ENCODE assay signal across 21 cellular contexts in genomic region chr12:93753838-93754429, GRCh38.
DNase-seq lines count a peak whose midpoint lies in the region; ATAC-seq, FAIRE-seq and TF ChIP-seq lines count a peak whose summit lies in the region.
"Had no signal": no experiment of that assay in that cellular context is flagged by ENCODE, and none has a peak within 500 bp of the region (broad histone marks: within the 10 kb centered on the region; RNA-seq: fewer than 3 reads in every experiment).

No MANE protein-coding gene starts in this region.

- H3K4me3 Mint-ChIP-seq in endodermal cell (no peak overlapping the region), glutamatergic neuron (ENCODE audit: unreplicated experiment) (no peak overlapping the region)
- H3K4me3 Mint-ChIP-seq: CD4-positive, alpha-beta T cell; CD8-positive, alpha-beta T cell had no signal

- peaks cover 4% of the 10 kb centered on the region for H4K20me1 ChIP-seq in IMR-90 (ENCODE audit: insufficient read depth, low read length)
- H4K20me1 ChIP-seq: BLaER1 had no signal

- no peak for FAIRE-seq in A549 (lab: Jason Lieb, UNC)
- FAIRE-seq: D721Med, G401.6, GM12891 had no signal

- H3K36me3 Mint-ChIP-seq in endodermal cell (ENCODE audit: low read depth): peaks cover 17% of the 10 kb centered on the region
- peaks cover 25% of the 10 kb centered on the region for H3K36me3 Mint-ChIP-seq in glutamatergic neuron (ENCODE audit: unreplicated experiment)

- H3K9me1 ChIP-seq in IMR-90 (ENCODE audit: insufficient read depth, low read length): 0 out of 2 replicates have a peak, but pooled peaks cover 5% of the 10 kb centered on the region

- no peak overlapping the region for H2BK20ac ChIP-seq in IMR-90 (ENCODE audit: low read depth, low read length)

- no peak overlapping the region for H3K27ac Mint-ChIP-seq in endodermal cell
- no peak overlapping the region for H3K27ac Mint-ChIP-seq in glutamatergic neuron (ENCODE audit: unreplicated experiment)
- H3K27ac Mint-ChIP-seq: CD4-positive, alpha-beta T cell; CD8-positive, alpha-beta T cell had no signal

- no peak overlapping the region for H3K14ac ChIP-seq in IMR-90 (replicated peaks; ENCODE audit: low read depth, low read length)

- H4K8ac ChIP-seq in IMR-90 (ENCODE audit: low read depth in 2 of 2, low read length in 2 of 2): no peak overlapping the region

- H2AK9ac ChIP-seq in IMR-90 (replicated peaks; ENCODE audit: low read depth, low read length, poor library complexity): no peak overlapping the region

- no peak for TF ChIP-seq EP300 in A549 (IDR thresholded peaks at IDR 0.05)

- CTCF ChIA-PET in A549 (lab: Yijun Ruan, JAX) (interaction anchor here (1.2 to 2.0 kb wide), 4 partner anchors 9 to 348 kb away, joined by 3 to 7 read pairs (median 6); no protein-coding TSS in a partner anchor), IMR-90 (lab: Yijun Ruan, JAX) (interaction anchor here (0.6 kb wide), 1 partner anchor 251 kb away, joined by 5 read pairs; no protein-coding TSS in a partner anchor)

- DNase-seq in A549 (ENCODE audit: low read depth in 1 of 2, low spot score in 1 of 2): no peak
- no peak for DNase-seq in IMR-90
- no peak for DNase-seq in endodermal cell
- peak; percentile 22 for DNase-seq in ureter (ENCODE audit: low spot score)
- DNase-seq in stimulated activated naive CD4-positive, alpha-beta T cell (lab: John Stamatoyannopoulos, UW): no peak
- no peak for DNase-seq in glutamatergic neuron
- DNase-seq: ACHN; BE2C; Caco-2; Calu3; CD4-positive, alpha-beta T cell; CD8-positive, alpha-beta T cell; DMS79 treated with DMSO at 0.1 percent for 48 hours; GF-D8 had no signal

- no peak overlapping the region for H3K56ac ChIP-seq in IMR-90 (ENCODE audit: extremely low read depth, insufficient read depth, low read length)

- no peaks in the 10 kb centered on the region; the same call in 1 of the 2 replicates for H3K27me3 ChIP-seq in IMR-90 (ENCODE audit: control insufficient read depth, insufficient read depth, low read length)
- no peaks in the 10 kb centered on the region for H3K27me3 ChIP-seq in endodermal cell (ENCODE audit: control insufficient read depth, insufficient read depth, low read length, poor library complexity, severe bottlenecking)
- H3K27me3 ChIP-seq: BE2C, BLaER1 had no signal

- H2BK5ac ChIP-seq in IMR-90 (ENCODE audit: low read depth, low read length, poor library complexity, severe bottlenecking): no peak overlapping the region

- H3K36me3 ChIP-seq in IMR-90 (ENCODE audit: control insufficient read depth, insufficient read depth, low read length) (no peaks in the 10 kb centered on the region), endodermal cell (ENCODE audit: control insufficient read depth, insufficient read depth, low read length) (no peaks in the 10 kb centered on the region)
- H3K36me3 ChIP-seq: BE2C, BLaER1 had no signal

- no peak overlapping the region for H2BK120ac ChIP-seq in IMR-90 (ENCODE audit: low read depth, low read length)

- H3K79me1 ChIP-seq in IMR-90 (ENCODE audit: low read depth in 1 of 2, low read length in 2 of 2): no peaks in the 10 kb centered on the region; a peak in 1 of 4 replicates

- H3K4me1 ChIP-seq in A549 (peaks cover 5% of the 10 kb centered on the region), IMR-90 (ENCODE audit: control insufficient read depth, insufficient read depth, low read length) (peaks cover 12% of the 10 kb centered on the region), endodermal cell (ENCODE audit: control insufficient read depth, insufficient read depth, low read length) (peaks cover 6% of the 10 kb centered on the region)

- peaks cover 30% of the 10 kb centered on the region for H3K4me1 Mint-ChIP-seq in endodermal cell
- H3K4me1 Mint-ChIP-seq in glutamatergic neuron (ENCODE audit: low read depth, unreplicated experiment): peaks cover 4% of the 10 kb centered on the region

- intact Hi-C loops in IMR-90 (cut with micrococcal nuclease): no loop called here

- ATAC-seq in A549 (no peak), IMR-90 (ENCODE audit: low read depth) (no peak), GM18868 (IDR thresholded peaks at IDR 0.05; ENCODE audit: unreplicated experiment) (no peak)
- ATAC-seq: CD8-positive, alpha-beta T cell had no signal

- no peak overlapping the region for H4K5ac ChIP-seq in IMR-90 (ENCODE audit: low read depth, low read length)

- H3K4me3 ChIP-seq in A549 (no peak overlapping the region), IMR-90 (ENCODE audit: insufficient read depth, low read depth, low read length) (no peak overlapping the region), endodermal cell (ENCODE audit: low read length) (peak overlapping the region; percentile 68)
- H3K4me3 ChIP-seq: BLaER1 had no signal

- POLR2A ChIA-PET in A549 (lab: Yijun Ruan, JAX): no interaction called here
- POLR2A ChIA-PET in IMR-90 (lab: Charles Lee; ENCODE audit: unreplicated experiment): no interaction called here

- H3K27me3 Mint-ChIP-seq in endodermal cell (ENCODE audit: insufficient read depth) (no peaks in the 10 kb centered on the region), glutamatergic neuron (ENCODE audit: unreplicated experiment) (peaks cover 2% of the 10 kb centered on the region)
- H3K27me3 Mint-ChIP-seq: CD4-positive, alpha-beta T cell had no signal

- no peak overlapping the region for H3K27ac ChIP-seq in A549
- H3K27ac ChIP-seq in IMR-90 (ENCODE audit: insufficient read depth, low read length): no peak overlapping the region
- H3K27ac ChIP-seq in endodermal cell (ENCODE audit: low read depth, low read length): no peak overlapping the region
- H3K27ac ChIP-seq: 22Rv1, BLaER1, C4-2B had no signal

- TF ChIP-seq RAD21 in A549 (conservative IDR thresholded peaks at IDR 0.05 in 1 of 2, IDR thresholded peaks at IDR 0.05 in 1 of 2): no peak
- TF ChIP-seq RAD21 in IMR-90 (IDR thresholded peaks at IDR 0.05; ENCODE audit: low read length): no peak

- dilution Hi-C loops in IMR-90 (cut with HindIII; ENCODE audit: low sequenced_read_pairs, unreplicated experiment): no loop called here

- BruUV-seq in IMR-90 (replicated peaks; lab: Mats Ljungman, UMichigan): no TSS peak

- H3K18ac ChIP-seq in IMR-90 (ENCODE audit: low read depth, low read length): no peak overlapping the region

- H2AFZ ChIP-seq in IMR-90 (replicated peaks; ENCODE audit: low read length, poor library complexity): no peak overlapping the region

- H3K9ac ChIP-seq in IMR-90 (ENCODE audit: low read depth, low read length) (no peak overlapping the region), endodermal cell (ENCODE audit: extremely low read depth, low read length, poor library complexity, severe bottlenecking) (no peak overlapping the region)
- H3K9ac ChIP-seq: BLaER1 had no signal

- H3K4me2 ChIP-seq in A549 (no peak overlapping the region), IMR-90 (ENCODE audit: low read depth, low read length) (no peak overlapping the region)
- H3K4me2 ChIP-seq: BLaER1 had no signal

- H2AK5ac ChIP-seq in IMR-90 (ENCODE audit: low read depth, low read length): peak overlapping the region; percentile 28; the same call in 1 of the 2 replicates

- no peak overlapping the region for H3K23ac ChIP-seq in IMR-90 (ENCODE audit: low read depth, low read length)

- H4K91ac ChIP-seq in IMR-90 (ENCODE audit: insufficient read depth, low read depth, low read length): no peak overlapping the region

- H2BK15ac ChIP-seq in IMR-90 (ENCODE audit: low read depth, low read length): no peak overlapping the region

- H3K4ac ChIP-seq in IMR-90 (ENCODE audit: low read depth, low read length): no peak overlapping the region

- WGBS in A549 (ENCODE audit: missing lambda C conversion rate): 73% methylated on average over 3 of the region's 3 CpGs
- WGBS in IMR-90 (ENCODE audit: extremely low coverage in 2 of 2, insufficient read length in 1 of 2), 2 experiments: 78% methylated on average over 3 of the region's 3 CpGs; no CpG with 5 or more reads in 1 of the 2 experiments
- 91 to 100% methylated on average over 2 to 3 of the region's 3 CpGs for WGBS in endodermal cell (ENCODE audit: insufficient coverage in 1 of 2, insufficient read length in 1 of 2), 2 experiments

- no peak for TF ChIP-seq CTCF in A549 (IDR thresholded peaks at IDR 0.05)
- no peak for TF ChIP-seq CTCF in IMR-90 (conservative IDR thresholded peaks at IDR 0.05; ENCODE audit: low read depth, low read length)
- no peak for TF ChIP-seq CTCF in endodermal cell (conservative IDR thresholded peaks at IDR 0.05)
- TF ChIP-seq CTCF in glutamatergic neuron (IDR thresholded peaks at IDR 0.05; ENCODE audit: partially characterized antibody, unreplicated experiment): no peak

- in situ Hi-C loops in IMR-90 (cut with MboI; ENCODE audit: low sequenced_read_pairs): loop anchor here (10.0 kb wide), 1 partner anchor 249 kb away; no protein-coding TSS in a partner anchor

- peaks cover 2% of the 10 kb centered on the region; the same call in 2 of the 3 replicates for H3K9me3 ChIP-seq in A549
- H3K9me3 ChIP-seq in IMR-90 (ENCODE audit: control insufficient read depth, insufficient read depth, low read length): peaks cover 10% of the 10 kb centered on the region
- peaks cover 40% of the 10 kb centered on the region for H3K9me3 ChIP-seq in endodermal cell (ENCODE audit: control insufficient read depth, low read length)
- H3K9me3 ChIP-seq: BE2C had no signal

- TF ChIP-seq POLR2A in A549 (IDR thresholded peaks at IDR 0.05; ENCODE audit: low read length) (no peak), IMR-90 (IDR thresholded peaks at IDR 0.05; ENCODE audit: low read depth, low read length) (no peak)

- H3K9me3 Mint-ChIP-seq in endodermal cell (peaks cover 44% of the 10 kb centered on the region), glutamatergic neuron (ENCODE audit: unreplicated experiment) (peaks cover 17% of the 10 kb centered on the region)

TF ChIP-seq in A549, 52 proteins besides CTCF, POLR2A, EP300 and RAD21 (continues in another document):
- TF ChIP-seq TP53 (CRISPR knock-in tag; IDR thresholded peaks at IDR 0.05): no peak
- TF ChIP-seq PBX3 (IDR thresholded peaks at IDR 0.05): no peak

TF ChIP-seq in IMR-90, 13 proteins besides CTCF, POLR2A, EP300 and RAD21 (continues in another document):
- TF ChIP-seq MAZ (IDR thresholded peaks at IDR 0.05; ENCODE audit: borderline replicate concordance, low read depth, low read length): no peak
- no peak for TF ChIP-seq CEBPB (IDR thresholded peaks at IDR 0.05; ENCODE audit: low read depth, low read length)
- no peak for TF ChIP-seq USF2 (IDR thresholded peaks at IDR 0.05; ENCODE audit: low read depth, low read length)
- no peak for TF ChIP-seq CHD1 (IDR thresholded peaks at IDR 0.05; ENCODE audit: low read depth, low read length)
